ENCODE assay signal across 27 cellular contexts in genomic region chr16:47719713-47720112, GRCh38.
"Had no signal": no experiment of that assay in that cellular context is flagged by ENCODE, and none has a peak within 500 bp of the region (broad histone marks: within the 10 kb centered on the region; RNA-seq: fewer than 3 reads in every experiment).

No MANE protein-coding gene starts in this region.

- H3K36me3 ChIP-seq: colonic mucosa, esophagus squamous epithelium, gastrocnemius medialis, heart right ventricle, left lung, lower lobe of right lung had no signal

- H3K27ac ChIP-seq: colonic mucosa, epithelial cell of prostate, esophagus squamous epithelium, gastrocnemius medialis, heart right ventricle, left lung, lower lobe of right lung had no signal

- H3K9me3 ChIP-seq: colonic mucosa, esophagus squamous epithelium, gastrocnemius medialis, heart right ventricle, left lung, lower lobe of right lung had no signal

- H3K4me3 Mint-ChIP-seq: dendritic cell treated with granulocyte-macrophage colony-stimulating factor and Interleukin-4, amounts not matched to agents 40 ng/mL and 50 ng/mL, for 4 days; effector memory CD8-positive, alpha-beta T cell; endodermal cell; naive thymus-derived CD4-positive, alpha-beta T cell had no signal

- ATAC-seq: effector memory CD8-positive, alpha-beta T cell; esophagus mucosa; gastrocnemius medialis; heart right ventricle; left cardiac atrium; left lung; left ventricle myocardium superior; lower lobe of right lung; naive thymus-derived CD4-positive, alpha-beta T cell had no signal

- H3K36me3 Mint-ChIP-seq: naive thymus-derived CD4-positive, alpha-beta T cell had no signal

- H3K27me3 ChIP-seq: colonic mucosa, esophagus squamous epithelium, left lung had no signal

- DNase-seq: colonic mucosa; cortex of kidney; effector CD8-positive, alpha-beta T cell; effector memory CD8-positive, alpha-beta T cell; endodermal cell; erythroblast; esophagus squamous epithelium; foreskin fibroblast; foreskin melanocyte; gastrocnemius medialis; glutamatergic neuron; head of caudate nucleus; heart right ventricle; hippocampal formation; left cardiac atrium; left lung; left ventricle myocardium superior; lower lobe of right lung; mesenchymal stem cell; midbrain; naive thymus-derived CD4-positive, alpha-beta T cell had no signal

- H3K27ac Mint-ChIP-seq: dendritic cell treated with granulocyte-macrophage colony-stimulating factor and Interleukin-4, amounts not matched to agents 40 ng/mL and 50 ng/mL, for 4 days; effector memory CD8-positive, alpha-beta T cell; endodermal cell; naive thymus-derived CD4-positive, alpha-beta T cell had no signal

- H3K4me1 ChIP-seq: colonic mucosa, esophagus squamous epithelium, gastrocnemius medialis, heart right ventricle, left lung, lower lobe of right lung had no signal

- H3K4me3 ChIP-seq: colonic mucosa, esophagus squamous epithelium, gastrocnemius medialis, heart right ventricle, left lung, lower lobe of right lung had no signal

- H3K4me1 Mint-ChIP-seq: naive thymus-derived CD4-positive, alpha-beta T cell had no signal

- FAIRE-seq: endometrium, islet of Langerhans, keratinocyte had no signal

- H3K9me3 Mint-ChIP-seq: dendritic cell treated with granulocyte-macrophage colony-stimulating factor and Interleukin-4, amounts not matched to agents 40 ng/mL and 50 ng/mL, for 4 days; effector memory CD8-positive, alpha-beta T cell; endodermal cell had no signal
